11 cellular contexts compared by ENCODE assay signal in genomic region chr18:42025491-42025890, GRCh38.
DNase-seq lines count a peak whose midpoint lies in the region; ATAC-seq and TF ChIP-seq lines count a peak whose summit lies in the region.
"Had no signal": no experiment of that assay in that cellular context is flagged by ENCODE, and none has a peak within 500 bp of the region (broad histone marks: within the 10 kb centered on the region; RNA-seq: fewer than 3 reads in every experiment).

No MANE protein-coding gene starts in this region.

- H3K4me3 Mint-ChIP-seq in activated T-cell treated with anti-CD3 and anti-CD28 coated beads, Interleukin-2, amount 50 U/mL, for 72 hours, result peak overlapping the region; percentile 43 to 46
- H3K4me3 Mint-ChIP-seq in neural progenitor cell, result no peak overlapping the region
- H3K4me3 Mint-ChIP-seq: neural crest cell had no signal

- H3K36me3 Mint-ChIP-seq in activated T-cell treated with anti-CD3 and anti-CD28 coated beads, Interleukin-2, amount 50 U/mL, for 72 hours (ENCODE audit: insufficient read depth in 2 of 2), result peaks cover 0 to 14% of the 10 kb centered on the region in 2 donors
- H3K36me3 Mint-ChIP-seq in neural progenitor cell, result peaks cover 11% of the 10 kb centered on the region

- no peak overlapping the region for H3K27ac Mint-ChIP-seq in activated T-cell treated with anti-CD3 and anti-CD28 coated beads, Interleukin-2, amount 50 U/mL, for 72 hours
- H3K27ac Mint-ChIP-seq in neural progenitor cell, result no peak overlapping the region

- no peak for DNase-seq in activated T-cell treated with anti-CD3 and anti-CD28 coated beads, Interleukin-2, amount 50 U/mL, for 72 hours
- no peak for DNase-seq in activated T-cell treated with anti-CD3 and anti-CD28 coated beads, Interleukin-2, amount 50 U/mL, for 48 hours
- DNase-seq in neural progenitor cell (ENCODE audit: low spot score) (no peak), NCI-H2081 (lab: John Stamatoyannopoulos, UW) (no peak), GM20000 (ENCODE audit: low spot score) (no peak), NCI-H748 treated with DMSO at 0.1 percent for 48 hours (lab: John Stamatoyannopoulos, UW) (no peak)
- DNase-seq: NCI-H2107 had no signal

- no peaks in the 10 kb centered on the region for H3K9me3 ChIP-seq in neural progenitor cell (ENCODE audit: low read depth)
- H3K9me3 ChIP-seq: A549 had no signal

- no peak overlapping the region for H3K4me2 ChIP-seq in neural progenitor cell
- H3K4me2 ChIP-seq: A549 had no signal

- ATAC-seq in activated T-cell treated with anti-CD3 and anti-CD28 coated beads, Interleukin-2, amount 50 U/mL, for 72 hours (replicated peaks in 1 of 2), result no peak
- ATAC-seq in HG02610 (IDR thresholded peaks at IDR 0.05; ENCODE audit: unreplicated experiment) (peak; percentile 3), HG03432 (IDR thresholded peaks at IDR 0.05; ENCODE audit: unreplicated experiment) (peak; percentile 10)
- ATAC-seq: A549 had no signal

- H3K4me1 ChIP-seq in neural progenitor cell, result no peaks in the 10 kb centered on the region
- H3K4me1 ChIP-seq: A549 had no signal

- peaks cover 4% of the 10 kb centered on the region for H3K36me3 ChIP-seq in neural progenitor cell

- no peaks in the 10 kb centered on the region for H3F3A ChIP-seq in neural progenitor cell (ENCODE audit: low read depth)

- no peaks in the 10 kb centered on the region for H3K27me3 ChIP-seq in neural progenitor cell

- no peaks in the 10 kb centered on the region for H3K79me2 ChIP-seq in neural progenitor cell (ENCODE audit: low read depth)

- no peaks in the 10 kb centered on the region for H3K27me3 Mint-ChIP-seq in activated T-cell treated with anti-CD3 and anti-CD28 coated beads, Interleukin-2, amount 50 U/mL, for 72 hours (ENCODE audit: low read depth)
- no peaks in the 10 kb centered on the region for H3K27me3 Mint-ChIP-seq in neural progenitor cell (ENCODE audit: insufficient read depth, low read depth)

- H4K20me1 ChIP-seq in neural progenitor cell (ENCODE audit: low read depth), result no peaks in the 10 kb centered on the region

- H2AFZ ChIP-seq in neural progenitor cell (replicated peaks), result no peak overlapping the region

- peak overlapping the region; percentile 39 for H3K27ac ChIP-seq in neural progenitor cell
- H3K27ac ChIP-seq: A549 had no signal

- peaks cover 41% of the 10 kb centered on the region for H3K4me1 Mint-ChIP-seq in activated T-cell treated with anti-CD3 and anti-CD28 coated beads, Interleukin-2, amount 50 U/mL, for 72 hours (ENCODE audit: low read depth)
- H3K4me1 Mint-ChIP-seq in neural progenitor cell, result no peaks in the 10 kb centered on the region
- H3K4me1 Mint-ChIP-seq: neural crest cell had no signal

- H3K9ac ChIP-seq in neural progenitor cell, result no peak overlapping the region

- H3K4me3 ChIP-seq in neural progenitor cell, result no peak overlapping the region
- H3K4me3 ChIP-seq: A549 had no signal

- TF ChIP-seq CTCF in neural progenitor cell (IDR thresholded peaks at IDR 0.05) (no peak), GM20000 (IDR thresholded peaks at IDR 0.05; ENCODE audit: extremely low read depth, missing control alignments) (no peak)

- no peaks in the 10 kb centered on the region for H3K9me3 Mint-ChIP-seq in activated T-cell treated with anti-CD3 and anti-CD28 coated beads, Interleukin-2, amount 50 U/mL, for 72 hours
- no peaks in the 10 kb centered on the region for H3K9me3 Mint-ChIP-seq in neural progenitor cell
- H3K9me3 Mint-ChIP-seq: neural crest cell had no signal

Comparison
In these comparisons a context has a peak if more than half of its experiments do, and no peak if none do; other contexts are left out.
1. ATAC-seq: peak in HG02610 (single experiment) and HG03432 (single experiment); none in activated T-cell treated with anti-CD3 and anti-CD28 coated beads, Interleukin-2, amount 50 U/mL, for 72 hours (0 of 2).